In the genomic region with DNA sequence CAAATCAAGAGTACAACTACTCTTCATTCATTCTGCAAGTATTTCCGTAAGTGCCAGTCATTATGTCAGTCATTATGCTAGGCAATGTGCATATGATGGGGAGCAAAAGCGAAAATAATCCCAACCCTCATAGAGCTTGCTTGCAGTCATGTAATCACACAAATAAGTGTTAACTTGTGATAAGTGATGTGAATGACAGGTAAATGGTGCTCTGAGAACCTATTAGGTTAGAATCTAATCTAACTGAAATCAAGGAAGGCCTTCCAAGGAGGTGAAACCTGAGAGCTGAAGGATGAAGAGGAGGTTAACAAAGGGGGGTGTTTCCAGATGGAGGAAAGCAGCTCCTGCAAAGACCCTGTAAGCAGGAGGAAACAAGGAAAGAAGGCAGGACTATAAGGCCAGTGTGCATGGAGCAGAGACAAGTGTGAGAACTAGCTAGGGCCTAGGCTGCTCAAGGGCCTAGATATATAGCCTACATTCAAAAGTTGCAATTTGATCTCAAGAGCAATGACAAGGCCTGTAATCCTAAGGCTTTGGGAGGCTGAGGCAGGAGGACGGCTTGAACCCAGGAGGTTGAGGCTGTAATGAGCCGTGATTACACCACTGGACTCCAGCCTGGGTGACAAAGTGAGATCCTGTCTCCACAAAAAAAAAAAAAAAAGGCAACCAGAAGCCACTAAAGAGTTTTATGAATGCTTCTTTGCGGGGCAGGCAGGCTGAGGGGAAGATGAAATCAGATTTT, we compare ENCODE assay signal across 14 cellular contexts. TPM values are rescaled to one million over a fixed set of nuclear protein-coding genes. Genes with fewer than 3 reads are reported as not detected.
A peak's percentile ranks its signal among the peaks of the same experiment; 100 is the strongest.
DNase-seq lines count a peak whose midpoint lies in the region; ATAC-seq, FAIRE-seq and TF ChIP-seq lines count a peak whose summit lies in the region.
"Had no signal": no experiment of that assay in that cellular context is flagged by ENCODE, and none has a peak within 500 bp of the region (broad histone marks: within the 10 kb centered on the region; RNA-seq: fewer than 3 reads in every experiment).

No MANE protein-coding gene starts in this region.

- in situ Hi-C loops in GM12878 (cut with MboI), result no loop called here

- no peak for TF ChIP-seq EP300 in GM12878 (IDR thresholded peaks at IDR 0.05; ENCODE audit: borderline replicate concordance in 1 of 2, control insufficient read depth in 1 of 2, low read depth in 2 of 2, low read length in 2 of 2)

- FAIRE-seq in GM12878 (lab: Jason Lieb, UNC), result no peak
- FAIRE-seq in H54 (lab: Jason Lieb, UNC), result no peak

- H3K4me3 Mint-ChIP-seq in CD4-positive, alpha-beta T cell, result peak overlapping the region; percentile 10
- no peak overlapping the region for H3K4me3 Mint-ChIP-seq in mesothelial cell of epicardium
- H3K4me3 Mint-ChIP-seq: activated B cell treated with CpG ODN at 0.5 μM for 24 hours had no signal

- CTCF ChIA-PET in CD4-positive, alpha-beta T cell (lab: Charles Lee), result interaction anchor here (0.6 to 1.0 kb wide), 2 partner anchors 8 to 205 kb away, joined by 3 read pairs; no protein-coding TSS in a partner anchor
- CTCF ChIA-PET in HEK293 (lab: Yijun Ruan, JAX) (interaction anchor here (0.8 to 1.2 kb wide), 3 partner anchors 110 to 1185 kb away, joined by 3 to 6 read pairs (median 5); no protein-coding TSS in a partner anchor), GM12878 (lab: Yijun Ruan, JAX) (interaction anchor here (0.8 to 1.4 kb wide), 5 partner anchors 12 to 162 kb away, joined by 3 to 4 read pairs (median 3); a partner anchor contains a TSS)

- DNase-seq in CD4-positive, alpha-beta T cell, result no peak
- DNase-seq in GM12878 (ENCODE audit: low read depth, low spot score), result no peak
- DNase-seq in mesothelial cell of epicardium (ENCODE audit: low spot score in 2 of 2, unreplicated experiment in 2 of 2), result no peak
- no peak for DNase-seq in H54 (ENCODE audit: insufficient read length, low spot score)
- no peak for DNase-seq in germinal center (ENCODE audit: low spot score)
- no peak for DNase-seq in DMS53 treated with DMSO at 0.1 percent for 48 hours (lab: John Stamatoyannopoulos, UW; ENCODE audit: unreplicated experiment)
- DNase-seq: activated B cell treated with CpG ODN at 0.5 μM for 24 hours, C1 segment of cervical spinal cord, gastrocnemius medialis, left lung, NCI-H345, spleen had no signal

- no peaks in the 10 kb centered on the region for H3K27me3 Mint-ChIP-seq in CD4-positive, alpha-beta T cell
- no peaks in the 10 kb centered on the region for H3K27me3 Mint-ChIP-seq in mesothelial cell of epicardium (ENCODE audit: low read depth)
- H3K27me3 Mint-ChIP-seq: activated B cell treated with CpG ODN at 0.5 μM for 24 hours had no signal

- no peaks in the 10 kb centered on the region for H3K27me3 ChIP-seq in CD4-positive, alpha-beta T cell (ENCODE audit: control insufficient read depth, insufficient read depth, low read length)
- H3K27me3 ChIP-seq in GM12878 (replicated peaks in 1 of 2; ENCODE audit: control insufficient read depth in 2 of 2, insufficient read depth in 2 of 2, low read length in 1 of 2), result no peaks in the 10 kb centered on the region
- H3K27me3 ChIP-seq: gastrocnemius medialis, left lung, spleen had no signal

- H3K9me3 Mint-ChIP-seq in CD4-positive, alpha-beta T cell, result no peaks in the 10 kb centered on the region
- H3K9me3 Mint-ChIP-seq in mesothelial cell of epicardium, result no peaks in the 10 kb centered on the region
- H3K9me3 Mint-ChIP-seq: activated B cell treated with CpG ODN at 0.5 μM for 24 hours had no signal

- no peak for TF ChIP-seq POLR2A in GM12878 (IDR thresholded peaks at IDR 0.05; ENCODE audit: low read depth, low read length)
- no peak for TF ChIP-seq POLR2A in H54 (IDR thresholded peaks at IDR 0.05; ENCODE audit: low read depth, low read length)

- peaks cover 33% of the 10 kb centered on the region for H3K4me1 Mint-ChIP-seq in CD4-positive, alpha-beta T cell (ENCODE audit: low read depth)
- H3K4me1 Mint-ChIP-seq in mesothelial cell of epicardium, result peaks cover 20% of the 10 kb centered on the region

- peaks cover 8 to 11% of the 10 kb centered on the region in 2 experiments; a peak in 2 of 3 replicates for H3K36me3 ChIP-seq in HEK293 (ENCODE audit: control insufficient read depth in 2 of 2, insufficient read depth in 1 of 2, low read length in 2 of 2)
- no peaks in the 10 kb centered on the region for H3K36me3 ChIP-seq in GM12878 (ENCODE audit: control insufficient read depth in 2 of 2, insufficient read depth in 2 of 2, low read length in 1 of 2)
- H3K36me3 ChIP-seq: gastrocnemius medialis, left lung had no signal

- no peak overlapping the region for H3K9ac ChIP-seq in GM12878 (ENCODE audit: control insufficient read depth, insufficient read depth, low read length)

- BruUV-seq in GM12878 (replicated peaks; lab: Mats Ljungman, UMichigan), result no TSS peak

- SMC1A ChIA-PET in GM12878 (lab: Charles Lee; ENCODE audit: uncharacterized antibody, unreplicated experiment), result interaction anchor here (0.7 to 1.4 kb wide), 3 partner anchors 12 to 122 kb away, joined by 3 to 4 read pairs (median 3); a partner anchor contains a TSS

- no peak overlapping the region for H2AFZ ChIP-seq in GM12878 (ENCODE audit: control insufficient read depth, low read depth, low read length)

- RAD21 ChIA-PET in GM12878 (lab: Charles Lee; ENCODE audit: unreplicated experiment), result interaction anchor here (0.8 to 1.0 kb wide), 2 partner anchors 52 to 120 kb away, joined by 3 read pairs; a partner anchor contains a TSS

- WGBS in GM12878 (ENCODE audit: insufficient coverage, insufficient replicate concordance, low lambda C conversion rate, missing lambda C conversion rate), result 53% methylated on average over 5 of the region's 5 CpGs

- TF ChIP-seq RAD21 in GM12878 (IDR thresholded peaks at IDR 0.05; ENCODE audit: insufficient read depth, low read depth, low read length), result no peak

- H3K4me3 ChIP-seq in HEK293 (ENCODE audit: low read depth, low read length), result no peak overlapping the region
- H3K4me3 ChIP-seq in GM12878, result peak overlapping the region; percentile 3; the same call in 1 of the 2 replicates
- H3K4me3 ChIP-seq: gastrocnemius medialis, left lung, spleen had no signal

- intact Hi-C loops in CD4-positive, alpha-beta T cell (cut with DNase I, micrococcal nuclease), result loop anchor here in 1 of 2 experiments (10.0 kb wide), 1 partner anchor 51 kb away; a partner anchor contains a TSS
- intact Hi-C loops in GM12878 (cut with micrococcal nuclease; ENCODE audit: unreplicated experiment), result no loop called here

- H3K27ac ChIP-seq in CD4-positive, alpha-beta T cell (ENCODE audit: low read depth, low read length), result no peak overlapping the region
- H3K27ac ChIP-seq in HEK293 (ENCODE audit: extremely low read depth, low read depth, low read length) (peak overlapping the region; percentile 1; the same call in 1 of the 2 replicates), GM12878 (ENCODE audit: control insufficient read depth, insufficient read depth) (peak overlapping the region; percentile 31; the same call in 1 of the 2 replicates)
- H3K27ac ChIP-seq: gastrocnemius medialis had no signal

- peaks cover 7% of the 10 kb centered on the region for H3K36me3 Mint-ChIP-seq in CD4-positive, alpha-beta T cell (ENCODE audit: low read depth)
- H3K36me3 Mint-ChIP-seq in mesothelial cell of epicardium, result peaks cover 6% of the 10 kb centered on the region

- H3K79me2 ChIP-seq in GM12878 (ENCODE audit: control insufficient read depth, insufficient read depth, low read length), result peaks cover 67% of the 10 kb centered on the region

- peak overlapping the region; percentile 63 for H3K4me2 ChIP-seq in GM12878 (ENCODE audit: control insufficient read depth, insufficient read depth)

- POLR2A ChIA-PET in CD4-positive, alpha-beta T cell (lab: Charles Lee), result interaction anchor here (1.5 kb wide), 1 partner anchor 67 kb away, joined by 7 read pairs; a partner anchor contains a TSS
- POLR2A ChIA-PET in HEK293 (lab: Yijun Ruan, JAX) (interaction anchor here (0.6 to 1.5 kb wide), 4 partner anchors 11 to 122 kb away, joined by 3 to 4 read pairs (median 3); a partner anchor contains a TSS), GM12878 (lab: Charles Lee) (interaction anchor here (1.0 kb wide), 1 partner anchor 66 kb away, joined by 3 read pairs; a partner anchor contains a TSS)

- H3K9me3 ChIP-seq in CD4-positive, alpha-beta T cell (ENCODE audit: control insufficient read depth, low read length), result no peaks in the 10 kb centered on the region
- H3K9me3 ChIP-seq in HEK293 (ENCODE audit: control insufficient read depth, insufficient read depth, low read depth, low read length) (no peaks in the 10 kb centered on the region), GM12878 (replicated peaks; ENCODE audit: control insufficient read depth, insufficient read depth, low read length) (no peaks in the 10 kb centered on the region)
- H3K9me3 ChIP-seq: gastrocnemius medialis, left lung, spleen had no signal

- H3K27ac Mint-ChIP-seq in CD4-positive, alpha-beta T cell, result peak overlapping the region; percentile 34
- H3K27ac Mint-ChIP-seq in mesothelial cell of epicardium, result peak overlapping the region; percentile 78
- H3K27ac Mint-ChIP-seq: activated B cell treated with CpG ODN at 0.5 μM for 24 hours had no signal

- TF ChIP-seq CTCF in CD4-positive, alpha-beta T cell (IDR thresholded peaks at IDR 0.05), result no peak
- TF ChIP-seq CTCF in HEK293 (tag by site-specific recombination; IDR thresholded peaks at IDR 0.05) (no peak), GM12878 (IDR thresholded peaks at IDR 0.05 in 2 of 3, conservative IDR thresholded peaks at IDR 0.05 in 1 of 3; ENCODE audit: control insufficient read depth in 2 of 3, extremely low read depth in 1 of 3, insufficient read depth in 1 of 3, low read depth in 3 of 3, low read length in 3 of 3) (no peak), mesothelial cell of epicardium (IDR thresholded peaks at IDR 0.05; ENCODE audit: unreplicated experiment) (no peak)

- no peak for ATAC-seq in CD4-positive, alpha-beta T cell (ENCODE audit: poor library complexity)
- ATAC-seq in GM12878, result peak; percentile 13; the same call in 2 of the 3 replicates
- no peak for ATAC-seq in HG02840 (IDR thresholded peaks at IDR 0.05; ENCODE audit: low FRiP score, unreplicated experiment)
- ATAC-seq: gastrocnemius medialis, left lung had no signal

- H3K4me1 ChIP-seq in HEK293 (ENCODE audit: control insufficient read depth, insufficient read depth, low read length) (peaks cover 18% of the 10 kb centered on the region), GM12878 (ENCODE audit: control insufficient read depth, insufficient read depth, low read length) (peaks cover 13% of the 10 kb centered on the region; the same call in 1 of the 2 replicates)

- H4K20me1 ChIP-seq in GM12878 (ENCODE audit: control insufficient read depth, insufficient read depth), result no peaks in the 10 kb centered on the region; the same call in 1 of the 2 replicates

RNA-seq across cellular contexts. Expression of a gene that starts 5.3 kb away (rescaled TPM):
- 1 to 10 TPM; 8.1 to 8.2 TPM for total RNA-seq in CD4-positive, alpha-beta T cell
- total RNA-seq in GM12878 (2013; cell fraction: nucleolus; rRNA removed), result 15.1 and 16.9 TPM in 2 replicates
- total RNA-seq in GM12878 (2014; rRNA removed), result 18.2 and 19.5 TPM in 2 replicates
- 17.3 and 17.9 TPM in 2 replicates for total RNA-seq in GM12878 (2014; rRNA removed; fragmentation: Illumina TruSeq; extraction: Trizol)
- total RNA-seq in GM12878 (2021), result 25.2 and 29.1 TPM in 2 replicates
- polyA plus RNA-seq in GM12878 (2011; ENCODE audit: low read depth), result 9.3 TPM
- polyA plus RNA-seq in GM12878 (2011; rRNA removed), result 21.9 and 25.7 TPM in 2 replicates
- 24.2 and 28.7 TPM in 2 replicates for polyA plus RNA-seq in GM12878 (2011; cell fraction: cytosol; rRNA removed)
- 12.0 and 13.2 TPM in 2 replicates for polyA plus RNA-seq in GM12878 (2011; cell fraction: nucleus; rRNA removed)
- 12.9 and 13.2 TPM in 2 replicates for polyA plus RNA-seq in GM12878 (2012)
- 25.5 and 30.2 TPM in 2 replicates for polyA plus RNA-seq in GM12878 (2014; fragmentation: Illumina TruSeq; extraction: Trizol)
- polyA plus RNA-seq in GM12878 (2014; fragmentation: Nextera tagmentation; extraction: Ambion mirVana), result 1 to 10 TPM; 7.8 to 8.9 TPM
- polyA plus RNA-seq in GM12878 (2014; rRNA removed), result 19.4 and 24.3 TPM in 2 replicates
- 10 to 100 TPM; 11.7 to 18.7 TPM for polyA plus RNA-seq in GM12878 (2016; fragmentation: Nextera tagmentation; extraction: Ambion mirVana)
- 27.9 and 33.5 TPM in 2 replicates for polyA minus RNA-seq in GM12878 (2011; rRNA and poly(A)+ RNA removed)
- 8.9 and 10.0 TPM in 2 replicates for polyA minus RNA-seq in GM12878 (2011; cell fraction: cytosol; rRNA and poly(A)+ RNA removed)
- polyA minus RNA-seq in GM12878 (2011; cell fraction: nucleus; rRNA and poly(A)+ RNA removed), result 7.4 and 7.7 TPM in 2 replicates
- total RNA-seq in mesothelial cell of epicardium, result 32.1 to 36.2 TPM (median 32.1 TPM) in 3 replicates

RNA-seq across cellular contexts. Expression of a gene that starts 51.7 kb away (rescaled TPM):
- 10 to 100 TPM; 10.0 to 11.6 TPM for total RNA-seq in CD4-positive, alpha-beta T cell
- total RNA-seq in GM12878 (2013; cell fraction: nucleolus; rRNA removed), result 21.9 and 23.6 TPM in 2 replicates
- total RNA-seq in GM12878 (2014; rRNA removed), result 19.0 and 25.4 TPM in 2 replicates
- 24.6 and 25.0 TPM in 2 replicates for total RNA-seq in GM12878 (2014; rRNA removed; fragmentation: Illumina TruSeq; extraction: Trizol)
- total RNA-seq in GM12878 (2021), result 22.9 and 24.6 TPM in 2 replicates
- 17.4 TPM for polyA plus RNA-seq in GM12878 (2011; ENCODE audit: low read depth)
- 34.1 and 38.0 TPM in 2 replicates for polyA plus RNA-seq in GM12878 (2011; rRNA removed)
- polyA plus RNA-seq in GM12878 (2011; cell fraction: cytosol; rRNA removed), result 25.6 and 26.9 TPM in 2 replicates
- 21.2 and 24.6 TPM in 2 replicates for polyA plus RNA-seq in GM12878 (2011; cell fraction: nucleus; rRNA removed)
- polyA plus RNA-seq in GM12878 (2012), result 19.9 and 24.3 TPM in 2 replicates
- polyA plus RNA-seq in GM12878 (2014; fragmentation: Illumina TruSeq; extraction: Trizol), result 30.2 and 30.9 TPM in 2 replicates
- polyA plus RNA-seq in GM12878 (2014; fragmentation: Nextera tagmentation; extraction: Ambion mirVana), result 10 to 100 TPM; 47.3 to 50.3 TPM
- 21.8 and 22.6 TPM in 2 replicates for polyA plus RNA-seq in GM12878 (2014; rRNA removed)
- 10 to 100 TPM; 41.9 to 48.9 TPM for polyA plus RNA-seq in GM12878 (2016; fragmentation: Nextera tagmentation; extraction: Ambion mirVana)
- polyA minus RNA-seq in GM12878 (2011; rRNA and poly(A)+ RNA removed), result 21.1 and 25.5 TPM in 2 replicates
- 6.5 and 9.5 TPM in 2 replicates for polyA minus RNA-seq in GM12878 (2011; cell fraction: cytosol; rRNA and poly(A)+ RNA removed)
- 8.0 and 11.0 TPM in 2 replicates for polyA minus RNA-seq in GM12878 (2011; cell fraction: nucleus; rRNA and poly(A)+ RNA removed)
- total RNA-seq in mesothelial cell of epicardium, result 19.4 to 23.5 TPM (median 23.0 TPM) in 3 replicates
